In the genomic region with DNA sequence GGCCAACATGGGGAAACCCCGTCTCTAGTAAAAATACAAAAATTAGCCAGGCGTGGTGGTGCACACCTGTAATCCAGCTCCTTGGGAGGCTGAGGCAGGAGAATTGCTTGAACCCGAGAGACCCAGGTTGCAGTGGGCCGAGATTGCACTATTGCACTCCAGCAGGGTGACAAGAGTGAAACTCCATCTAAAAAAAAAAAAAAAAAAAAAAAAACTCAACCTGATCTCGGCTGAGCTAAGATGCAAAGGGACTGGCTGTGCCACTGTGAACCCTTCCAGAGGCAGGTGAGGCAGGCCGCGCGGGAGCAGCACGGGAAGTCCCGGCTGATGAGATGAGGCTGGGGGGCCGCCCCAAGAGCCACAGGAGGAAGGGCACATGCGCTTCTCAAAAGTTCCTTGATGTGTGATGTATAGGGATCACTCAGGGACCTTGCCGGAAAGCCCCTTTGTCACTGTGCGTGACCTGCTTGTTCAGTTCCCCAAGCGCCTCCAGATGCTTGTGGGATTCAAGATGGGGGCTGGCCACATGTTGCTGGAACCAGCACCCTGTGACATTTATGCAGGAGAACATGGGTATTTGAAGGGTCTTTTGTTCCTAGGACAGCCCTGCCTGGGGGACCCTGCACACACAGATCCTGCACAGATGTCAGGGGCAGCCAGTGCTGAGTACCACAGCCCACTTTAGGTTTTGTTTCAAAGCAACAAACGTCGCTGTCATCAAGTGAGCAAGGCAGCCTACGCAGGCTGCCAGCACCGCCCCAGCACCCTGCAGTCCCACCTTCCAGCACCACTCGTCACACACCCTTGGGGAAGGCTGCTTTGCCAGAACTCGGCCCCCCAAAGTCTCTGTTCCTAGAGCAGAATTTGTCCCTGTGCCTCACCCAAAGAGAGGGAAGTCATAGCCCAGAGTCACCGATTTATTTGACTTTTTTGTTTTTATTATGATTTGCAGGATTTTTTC, we compare ENCODE assay signal across 14 cellular contexts.
DNase-seq lines count a peak whose midpoint lies in the region; ATAC-seq and TF ChIP-seq lines count a peak whose summit lies in the region.
"Had no signal": no experiment of that assay in that cellular context is flagged by ENCODE, and none has a peak within 500 bp of the region (broad histone marks: within the 10 kb centered on the region; RNA-seq: fewer than 3 reads in every experiment).

No MANE protein-coding gene starts in this region.

- no peak overlapping the region for H3K4me3 Mint-ChIP-seq in neural progenitor cell
- no peak overlapping the region for H3K4me3 Mint-ChIP-seq in naive thymus-derived CD4-positive, alpha-beta T cell
- H3K4me3 Mint-ChIP-seq: activated naive CD4-positive, alpha-beta T cell treated with anti-CD3 and anti-CD28 coated beads, Interleukin-2, amount 50 U/mL, for 24 hours had no signal

- POLR2A ChIA-PET in naive thymus-derived CD4-positive, alpha-beta T cell (lab: Charles Lee) = no interaction called here

- H3K27me3 Mint-ChIP-seq in neural progenitor cell (ENCODE audit: insufficient read depth, low read depth) = peaks cover 2% of the 10 kb centered on the region
- H3K27me3 Mint-ChIP-seq in naive thymus-derived CD4-positive, alpha-beta T cell = no peaks in the 10 kb centered on the region
- H3K27me3 Mint-ChIP-seq: activated naive CD4-positive, alpha-beta T cell treated with anti-CD3 and anti-CD28 coated beads, Interleukin-2, amount 50 U/mL, for 24 hours had no signal

- H3K36me3 ChIP-seq in neural progenitor cell = no peaks in the 10 kb centered on the region
- peaks cover 0 to 25% (median 0%) of the 10 kb centered on the region in 3 experiments for H3K36me3 ChIP-seq in naive thymus-derived CD4-positive, alpha-beta T cell (ENCODE audit: control insufficient read depth in 2 of 3, insufficient read depth in 3 of 3, low read length in 3 of 3)

- no peak overlapping the region for H3K4me2 ChIP-seq in neural progenitor cell

- CTCF ChIA-PET in naive thymus-derived CD4-positive, alpha-beta T cell (lab: Charles Lee) = no interaction called here

- peaks cover 9% of the 10 kb centered on the region for H3K4me1 Mint-ChIP-seq in neural progenitor cell
- H3K4me1 Mint-ChIP-seq in naive thymus-derived CD4-positive, alpha-beta T cell = no peaks in the 10 kb centered on the region
- H3K4me1 Mint-ChIP-seq: activated naive CD4-positive, alpha-beta T cell treated with anti-CD3 and anti-CD28 coated beads, Interleukin-2, amount 50 U/mL, for 24 hours had no signal

- H3K4me3 ChIP-seq in neural progenitor cell = no peak overlapping the region
- no peak overlapping the region for H3K4me3 ChIP-seq in naive thymus-derived CD4-positive, alpha-beta T cell (ENCODE audit: low read length)
- H3K4me3 ChIP-seq: left ventricle myocardium inferior, thoracic aorta had no signal

- H3K27me3 ChIP-seq in neural progenitor cell = no peaks in the 10 kb centered on the region
- no peaks in the 10 kb centered on the region for H3K27me3 ChIP-seq in naive thymus-derived CD4-positive, alpha-beta T cell (ENCODE audit: control insufficient read depth in 2 of 2, insufficient read depth in 2 of 2, low read length in 2 of 2)

- H3K9ac ChIP-seq in neural progenitor cell = no peak overlapping the region

- peaks cover 7% of the 10 kb centered on the region for H3K4me1 ChIP-seq in neural progenitor cell
- H3K4me1 ChIP-seq in naive thymus-derived CD4-positive, alpha-beta T cell (ENCODE audit: control insufficient read depth in 2 of 2, insufficient read depth in 2 of 2, low read length in 2 of 2) = no peaks in the 10 kb centered on the region

- peak; percentile 56 for ATAC-seq in GM21423 (IDR thresholded peaks at IDR 0.05; ENCODE audit: unreplicated experiment)
- ATAC-seq in HG03095 (IDR thresholded peaks at IDR 0.05; ENCODE audit: unreplicated experiment) = peak; percentile 85
- no peak for ATAC-seq in naive thymus-derived CD4-positive, alpha-beta T cell
- no peak for ATAC-seq in omental fat pad (ENCODE audit: low FRiP score)

- TF ChIP-seq CTCF in neural progenitor cell (IDR thresholded peaks at IDR 0.05) = no peak
- TF ChIP-seq CTCF in omental fat pad (IDR thresholded peaks at IDR 0.05) = no peak

- DNase-seq in neural progenitor cell (ENCODE audit: low spot score) = no peak
- no peak for DNase-seq in Kasumi-1 (lab: John Stamatoyannopoulos, UW)
- DNase-seq in naive thymus-derived CD4-positive, alpha-beta T cell = no peak
- no peak for DNase-seq in omental fat pad (ENCODE audit: low spot score)
- DNase-seq in stimulated activated CD4-positive, alpha-beta T cell treated with anti-CD3 and anti-CD28 coated beads, Interleukin-2, amount 100 ng/mL, for 24 hours = no peak
- DNase-seq: activated CD8-positive, alpha-beta memory T cell treated with anti-CD3 and anti-CD28 coated beads, Interleukin-2, amount 50 U/mL, for 4 hours; effector memory CD4-positive, alpha-beta T cell; left ventricle myocardium inferior; NCI-H526 treated with DMSO at 0.1 percent for 48 hours had no signal

- H3K9me3 Mint-ChIP-seq in neural progenitor cell = no peaks in the 10 kb centered on the region
- H3K9me3 Mint-ChIP-seq in naive thymus-derived CD4-positive, alpha-beta T cell = no peaks in the 10 kb centered on the region
- H3K9me3 Mint-ChIP-seq: activated naive CD4-positive, alpha-beta T cell treated with anti-CD3 and anti-CD28 coated beads, Interleukin-2, amount 50 U/mL, for 24 hours had no signal

- peaks cover 16% of the 10 kb centered on the region for H3K36me3 Mint-ChIP-seq in neural progenitor cell
- peaks cover 1 to 26% (median 7%) of the 10 kb centered on the region in 5 donors for H3K36me3 Mint-ChIP-seq in naive thymus-derived CD4-positive, alpha-beta T cell

- H3F3A ChIP-seq in neural progenitor cell (ENCODE audit: low read depth) = peaks cover 5% of the 10 kb centered on the region

- peak overlapping the region; percentile 17 for H3K27ac Mint-ChIP-seq in neural progenitor cell
- H3K27ac Mint-ChIP-seq in naive thymus-derived CD4-positive, alpha-beta T cell = no peak overlapping the region
- H3K27ac Mint-ChIP-seq: activated naive CD4-positive, alpha-beta T cell treated with anti-CD3 and anti-CD28 coated beads, Interleukin-2, amount 50 U/mL, for 24 hours had no signal

- no peaks in the 10 kb centered on the region for H3K79me2 ChIP-seq in neural progenitor cell (ENCODE audit: low read depth)

- peaks cover 17% of the 10 kb centered on the region for H4K20me1 ChIP-seq in neural progenitor cell (ENCODE audit: low read depth)

- intact Hi-C loops in naive thymus-derived CD4-positive, alpha-beta T cell (cut with micrococcal nuclease) = no loop called here

- no peaks in the 10 kb centered on the region for H3K9me3 ChIP-seq in neural progenitor cell (ENCODE audit: low read depth)
- no peaks in the 10 kb centered on the region for H3K9me3 ChIP-seq in naive thymus-derived CD4-positive, alpha-beta T cell (ENCODE audit: control insufficient read depth in 2 of 3, low read length in 3 of 3)
- H3K9me3 ChIP-seq: left ventricle myocardium inferior, thoracic aorta had no signal

- TF ChIP-seq POLR2A in GM18526 (IDR thresholded peaks at IDR 0.05; ENCODE audit: extremely low read depth, insufficient read length) = peak; percentile 12

- H3K27ac ChIP-seq in neural progenitor cell = no peak overlapping the region
- no peak overlapping the region for H3K27ac ChIP-seq in naive thymus-derived CD4-positive, alpha-beta T cell (ENCODE audit: low read depth, low read length)
- H3K27ac ChIP-seq: left ventricle myocardium inferior, thoracic aorta had no signal

- H2AFZ ChIP-seq in neural progenitor cell (replicated peaks) = no peak overlapping the region

Comparison
In these comparisons a context has a peak if more than half of its experiments do, and no peak if none do; other contexts are left out.
1. ATAC-seq: peak in GM21423 (single experiment) and HG03095 (single experiment); none in naive thymus-derived CD4-positive, alpha-beta T cell (single experiment) and omental fat pad (single experiment).